ENCODE assay signal across 12 cellular contexts in the genomic region with DNA sequence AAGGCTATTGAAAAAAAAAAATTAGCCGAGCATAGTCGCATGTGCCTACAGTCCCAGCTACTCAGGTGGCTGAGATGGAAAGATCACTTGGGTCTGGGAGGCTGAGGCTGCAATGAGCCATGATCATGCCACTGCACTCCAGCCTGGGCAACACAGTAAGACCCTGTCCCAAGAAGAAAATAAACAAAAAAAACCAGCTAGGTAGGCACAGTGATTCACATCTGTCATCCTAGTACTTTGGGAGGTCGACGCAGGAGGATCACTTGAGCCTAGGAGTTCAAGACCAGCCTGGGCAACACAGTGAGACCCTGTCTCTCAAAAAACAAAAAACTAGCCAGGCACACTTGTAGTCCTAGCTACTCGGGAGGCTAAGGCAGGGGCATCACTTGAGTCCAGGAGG. TPM values are rescaled to one million over a fixed set of nuclear protein-coding genes. Genes with fewer than 3 reads are reported as not detected.
DNase-seq lines count a peak whose midpoint lies in the region; ATAC-seq and TF ChIP-seq lines count a peak whose summit lies in the region.
"Had no signal": no experiment of that assay in that cellular context is flagged by ENCODE, and none has a peak within 500 bp of the region (broad histone marks: within the 10 kb centered on the region; RNA-seq: fewer than 3 reads in every experiment).

No MANE protein-coding gene starts in this region.

- no peak overlapping the region for H3K4me3 ChIP-seq in HEK293 (ENCODE audit: low read depth, low read length)
- H3K4me3 ChIP-seq in SK-N-MC, result no peak overlapping the region
- H3K4me3 ChIP-seq in left ventricle myocardium inferior, result no peak overlapping the region
- H3K4me3 ChIP-seq: A549, GM23248 had no signal

- no peaks in the 10 kb centered on the region for H3K9me3 Mint-ChIP-seq in activated naive CD8-positive, alpha-beta T cell treated with anti-CD3 and anti-CD28 coated beads, Interleukin-2, amount 10 ng/mL, durations not matched to agents 7 days and 5 days
- no peaks in the 10 kb centered on the region for H3K9me3 Mint-ChIP-seq in activated naive CD8-positive, alpha-beta T cell treated with anti-CD3 and anti-CD28 coated beads, Interleukin-2, amount 50 U/mL, for 24 hours
- no peaks in the 10 kb centered on the region for H3K9me3 Mint-ChIP-seq in progenitor cell of endocrine pancreas (ENCODE audit: low read depth)
- H3K9me3 Mint-ChIP-seq: CD14-positive monocyte; CD8-positive, alpha-beta memory T cell had no signal

- peaks cover 16% of the 10 kb centered on the region for H3K36me3 Mint-ChIP-seq in activated naive CD8-positive, alpha-beta T cell treated with anti-CD3 and anti-CD28 coated beads, Interleukin-2, amount 10 ng/mL, durations not matched to agents 7 days and 5 days
- H3K36me3 Mint-ChIP-seq in activated naive CD8-positive, alpha-beta T cell treated with anti-CD3 and anti-CD28 coated beads, Interleukin-2, amount 50 U/mL, for 24 hours (ENCODE audit: low read depth), result peaks cover 30% of the 10 kb centered on the region
- peaks cover 14% of the 10 kb centered on the region for H3K36me3 Mint-ChIP-seq in progenitor cell of endocrine pancreas (ENCODE audit: insufficient read depth)

- peaks cover 47 to 51% of the 10 kb centered on the region in 2 experiments for H3K36me3 ChIP-seq in HEK293 (ENCODE audit: control insufficient read depth in 2 of 2, insufficient read depth in 1 of 2, low read length in 2 of 2)
- H3K36me3 ChIP-seq in SK-N-MC (ENCODE audit: insufficient read depth, low read length), result peaks cover 54% of the 10 kb centered on the region
- peaks cover 33% of the 10 kb centered on the region for H3K36me3 ChIP-seq in left ventricle myocardium inferior

- H3K9ac ChIP-seq in SK-N-MC (ENCODE audit: insufficient read length), result no peak overlapping the region
- H3K9ac ChIP-seq: GM23248 had no signal

- H3K27me3 Mint-ChIP-seq in activated naive CD8-positive, alpha-beta T cell treated with anti-CD3 and anti-CD28 coated beads, Interleukin-2, amount 10 ng/mL, durations not matched to agents 7 days and 5 days, result no peaks in the 10 kb centered on the region
- H3K27me3 Mint-ChIP-seq in activated naive CD8-positive, alpha-beta T cell treated with anti-CD3 and anti-CD28 coated beads, Interleukin-2, amount 50 U/mL, for 24 hours, result no peaks in the 10 kb centered on the region
- no peaks in the 10 kb centered on the region for H3K27me3 Mint-ChIP-seq in progenitor cell of endocrine pancreas
- H3K27me3 Mint-ChIP-seq: CD8-positive, alpha-beta memory T cell had no signal

- H3K27ac ChIP-seq in HEK293 (ENCODE audit: extremely low read depth, low read depth, low read length) (no peak overlapping the region), SK-N-MC (0 out of 2 replicates have a peak overlapping the region, but pooled peaks have one; percentile 19), left ventricle myocardium inferior (replicated peaks) (no peak overlapping the region)
- H3K27ac ChIP-seq: A549, GM23248 had no signal

- H3K4me1 ChIP-seq in HEK293 (ENCODE audit: control insufficient read depth, insufficient read depth, low read length) (no peaks in the 10 kb centered on the region), left ventricle myocardium inferior (peaks cover 51% of the 10 kb centered on the region)
- H3K4me1 ChIP-seq: A549 had no signal

- DNase-seq in activated naive CD8-positive, alpha-beta T cell treated with anti-CD3 and anti-CD28 coated beads, Interleukin-2, amount 10 ng/mL, durations not matched to agents 7 days and 5 days, result no peak
- DNase-seq in activated naive CD8-positive, alpha-beta T cell treated with anti-CD3 and anti-CD28 coated beads, Interleukin-2, amount 50 U/mL, for 24 hours, result no peak
- DNase-seq in SK-N-MC (ENCODE audit: low read depth, low spot score) (no peak), progenitor cell of endocrine pancreas (ENCODE audit: low spot score, unreplicated experiment) (no peak), left ventricle myocardium inferior (no peak)
- DNase-seq in activated CD8-positive, alpha-beta memory T cell treated with anti-CD3 and anti-CD28 coated beads for 24 hours, result no peak
- DNase-seq: CD8-positive, alpha-beta memory T cell; GM23248 had no signal

- intact Hi-C loops in left ventricle myocardium inferior (cut with micrococcal nuclease), result no loop called here

- TF ChIP-seq CTCF in HEK293 (tag by site-specific recombination; IDR thresholded peaks at IDR 0.05) (no peak), progenitor cell of endocrine pancreas (IDR thresholded peaks at IDR 0.05; ENCODE audit: unreplicated experiment) (no peak), left ventricle myocardium inferior (IDR thresholded peaks at IDR 0.05; ENCODE audit: borderline replicate concordance) (no peak)

- POLR2A ChIA-PET in activated naive CD8-positive, alpha-beta T cell treated with anti-CD3 and anti-CD28 coated beads, Interleukin-2, amount 10 ng/mL, durations not matched to agents 7 days and 5 days (lab: Charles Lee), result no interaction called here
- POLR2A ChIA-PET in HEK293 (lab: Yijun Ruan, JAX), result interaction anchor here (0.7 to 2.0 kb wide), 2 partner anchors 8 to 1390 kb away, joined by 3 to 12 read pairs; a partner anchor contains a TSS

- H3K4me3 Mint-ChIP-seq in activated naive CD8-positive, alpha-beta T cell treated with anti-CD3 and anti-CD28 coated beads, Interleukin-2, amount 10 ng/mL, durations not matched to agents 7 days and 5 days, result no peak overlapping the region
- H3K4me3 Mint-ChIP-seq in activated naive CD8-positive, alpha-beta T cell treated with anti-CD3 and anti-CD28 coated beads, Interleukin-2, amount 50 U/mL, for 24 hours, result no peak overlapping the region
- H3K4me3 Mint-ChIP-seq in progenitor cell of endocrine pancreas (ENCODE audit: low read depth), result no peak overlapping the region
- H3K4me3 Mint-ChIP-seq: CD14-positive monocyte had no signal

- H3K9me3 ChIP-seq in HEK293 (ENCODE audit: control insufficient read depth, insufficient read depth, low read depth, low read length) (no peaks in the 10 kb centered on the region), SK-N-MC (ENCODE audit: low read depth, low read length) (no peaks in the 10 kb centered on the region), left ventricle myocardium inferior (replicated peaks) (no peaks in the 10 kb centered on the region)
- H3K9me3 ChIP-seq: A549 had no signal

- CTCF ChIA-PET in HEK293 (lab: Yijun Ruan, JAX), result interaction anchor here (0.6 to 1.5 kb wide), 6 partner anchors 9 to 276 kb away, joined by 3 to 7 read pairs (median 3); no protein-coding TSS in a partner anchor

- no peaks in the 10 kb centered on the region for H3K27me3 ChIP-seq in left ventricle myocardium inferior (ENCODE audit: low read depth)

- peak overlapping the region; percentile 51 for H3K27ac Mint-ChIP-seq in activated naive CD8-positive, alpha-beta T cell treated with anti-CD3 and anti-CD28 coated beads, Interleukin-2, amount 10 ng/mL, durations not matched to agents 7 days and 5 days
- no peak overlapping the region for H3K27ac Mint-ChIP-seq in activated naive CD8-positive, alpha-beta T cell treated with anti-CD3 and anti-CD28 coated beads, Interleukin-2, amount 50 U/mL, for 24 hours
- H3K27ac Mint-ChIP-seq in progenitor cell of endocrine pancreas, result peak overlapping the region; percentile 92

- peaks cover 26% of the 10 kb centered on the region for H3K4me1 Mint-ChIP-seq in activated naive CD8-positive, alpha-beta T cell treated with anti-CD3 and anti-CD28 coated beads, Interleukin-2, amount 10 ng/mL, durations not matched to agents 7 days and 5 days
- H3K4me1 Mint-ChIP-seq in activated naive CD8-positive, alpha-beta T cell treated with anti-CD3 and anti-CD28 coated beads, Interleukin-2, amount 50 U/mL, for 24 hours, result peaks cover 28% of the 10 kb centered on the region
- H3K4me1 Mint-ChIP-seq in progenitor cell of endocrine pancreas (ENCODE audit: low read depth), result peaks cover 15% of the 10 kb centered on the region

- ATAC-seq in activated naive CD8-positive, alpha-beta T cell treated with anti-CD3 and anti-CD28 coated beads, Interleukin-2, amount 10 ng/mL, durations not matched to agents 7 days and 5 days (ENCODE audit: low read depth), result no peak
- ATAC-seq in activated naive CD8-positive, alpha-beta T cell treated with anti-CD3 and anti-CD28 coated beads, Interleukin-2, amount 50 U/mL, for 24 hours, result no peak
- ATAC-seq in GM18519 (IDR thresholded peaks at IDR 0.05; ENCODE audit: low FRiP score, unreplicated experiment), result no peak
- ATAC-seq: A549 had no signal

TF ChIP-seq in HEK293, 187 proteins besides CTCF, POLR2A, EP300 and RAD21 (continues in another document):
- TF ChIP-seq ZFP37 (tag by site-specific recombination; IDR thresholded peaks at IDR 0.05) (no peak), ZNF626 (tag by site-specific recombination; IDR thresholded peaks at IDR 0.05) (no peak), ZNF514 (tag by site-specific recombination; IDR thresholded peaks at IDR 0.05) (no peak), ZNF629 (tag by site-specific recombination; IDR thresholded peaks at IDR 0.05) (no peak)
- TF ChIP-seq, protein P1, sequence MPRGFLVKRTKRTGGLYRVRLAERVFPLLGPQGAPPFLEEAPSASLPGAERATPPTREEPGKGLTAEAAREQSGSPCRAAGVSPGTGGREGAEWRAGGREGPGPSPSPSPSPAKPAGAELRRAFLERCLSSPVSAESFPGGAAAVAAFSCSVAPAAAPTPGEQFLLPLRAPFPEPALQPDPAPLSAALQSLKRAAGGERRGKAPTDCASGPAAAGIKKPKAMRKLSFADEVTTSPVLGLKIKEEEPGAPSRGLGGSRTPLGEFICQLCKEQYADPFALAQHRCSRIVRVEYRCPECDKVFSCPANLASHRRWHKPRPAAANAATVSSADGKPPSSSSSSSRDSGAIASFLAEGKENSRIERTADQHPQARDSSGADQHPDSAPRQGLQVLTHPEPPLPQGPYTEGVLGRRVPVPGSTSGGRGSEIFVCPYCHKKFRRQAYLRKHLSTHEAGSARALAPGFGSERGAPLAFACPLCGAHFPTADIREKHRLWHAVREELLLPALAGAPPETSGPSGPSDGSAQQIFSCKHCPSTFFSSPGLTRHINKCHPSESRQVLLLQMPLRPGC (tag by site-specific recombination; IDR thresholded peaks at IDR 0.05), result no peak

RNA-seq across cellular contexts. Expression of a gene that starts 8.2 kb away (rescaled TPM):
- total RNA-seq in activated naive CD8-positive, alpha-beta T cell treated with anti-CD3 and anti-CD28 coated beads, Interleukin-2, amount 10 ng/mL, durations not matched to agents 7 days and 5 days, result 10 to 100 TPM; 80.6 to 82.4 TPM
- total RNA-seq in progenitor cell of endocrine pancreas (85.7 and 91.0 TPM in 2 replicates), left ventricle myocardium inferior (53.2 TPM)

RNA-seq across cellular contexts. Expression of a gene that starts 8.6 kb away (rescaled TPM):
- 10 to 100 TPM; 43.4 to 45.4 TPM for total RNA-seq in activated naive CD8-positive, alpha-beta T cell treated with anti-CD3 and anti-CD28 coated beads, Interleukin-2, amount 10 ng/mL, durations not matched to agents 7 days and 5 days
- 36.5 and 40.5 TPM in 2 replicates for total RNA-seq in progenitor cell of endocrine pancreas
- total RNA-seq in left ventricle myocardium inferior, result 13.3 TPM

RNA-seq across cellular contexts. Expression of a gene that starts 20.1 kb away (rescaled TPM):
- 10 to 100 TPM; 32.3 to 37.9 TPM for total RNA-seq in activated naive CD8-positive, alpha-beta T cell treated with anti-CD3 and anti-CD28 coated beads, Interleukin-2, amount 10 ng/mL, durations not matched to agents 7 days and 5 days
- total RNA-seq in progenitor cell of endocrine pancreas (37.6 and 38.6 TPM in 2 replicates), left ventricle myocardium inferior (18.6 TPM)

RNA-seq across cellular contexts. Expression of a gene that starts 33.5 kb away (rescaled TPM):
- 1 to 10 TPM in 1 of 2 experiments, under 1 TPM in 1; 0.89 to 1.7 TPM for total RNA-seq in activated naive CD8-positive, alpha-beta T cell treated with anti-CD3 and anti-CD28 coated beads, Interleukin-2, amount 10 ng/mL, durations not matched to agents 7 days and 5 days
- 0.62 and 0.89 TPM in 2 replicates for total RNA-seq in progenitor cell of endocrine pancreas
- total RNA-seq in left ventricle myocardium inferior, result 2.2 TPM
